8 cellular contexts compared by ENCODE assay signal in the genomic region with DNA sequence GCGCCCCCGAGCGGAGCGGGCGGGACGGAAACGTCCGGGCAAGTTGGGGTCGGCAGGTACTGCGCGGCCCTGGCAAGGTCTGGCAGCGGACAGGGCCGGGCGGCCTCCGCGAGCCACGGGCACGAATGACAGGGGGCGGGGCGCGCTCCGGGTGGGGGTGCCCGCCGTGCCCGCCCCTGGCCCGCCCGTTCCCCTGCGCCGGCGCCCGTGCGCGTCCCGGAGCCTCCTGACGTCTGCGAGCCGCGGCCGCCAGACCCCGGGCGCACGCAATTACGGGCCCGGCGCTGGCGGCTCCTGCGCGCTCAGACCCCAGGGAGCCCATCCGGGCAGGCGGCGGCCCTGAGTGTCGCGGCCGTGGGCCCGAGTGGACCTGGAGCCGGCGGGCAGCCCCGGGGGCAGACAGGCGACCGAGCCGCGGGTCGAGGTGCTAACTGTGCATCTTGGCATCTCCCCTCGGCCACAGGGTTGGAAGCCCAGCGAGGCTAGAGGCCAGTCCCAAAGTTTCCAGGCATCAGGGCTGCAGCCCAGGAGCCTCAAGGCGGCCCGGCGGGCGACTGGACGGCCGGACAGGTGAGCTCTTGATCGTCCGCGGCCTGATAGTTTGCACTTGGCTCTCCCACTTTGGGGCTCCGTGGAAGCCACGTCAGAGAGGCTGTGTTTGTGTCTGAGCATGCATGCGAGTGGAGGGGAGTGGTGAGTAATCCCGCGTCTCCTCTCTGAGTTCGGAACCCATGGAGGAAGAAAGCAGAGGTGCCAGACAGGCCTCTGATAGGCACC. TPM values are rescaled to one million over a fixed set of nuclear protein-coding genes. Genes with fewer than 3 reads are reported as not detected.
DNase-seq lines count a peak whose midpoint lies in the region; ATAC-seq and TF ChIP-seq lines count a peak whose summit lies in the region.

No MANE protein-coding gene starts in this region.

- TF ChIP-seq CTCF in chondrocyte (IDR thresholded peaks at IDR 0.05) (no peak), liver (IDR thresholded peaks at IDR 0.05; ENCODE audit: low read depth, low read length, missing input control) (no peak)

- peak overlapping the region; percentile 82 for H3K4me3 Mint-ChIP-seq in chondrocyte (ENCODE audit: unreplicated experiment)

- no peaks in the 10 kb centered on the region for H3K9me3 Mint-ChIP-seq in chondrocyte (ENCODE audit: low read depth)

- H3K27me3 ChIP-seq in SJSA1 (replicated peaks) (no peaks in the 10 kb centered on the region), liver (ENCODE audit: control insufficient read depth in 4 of 4, insufficient read depth in 4 of 4, low read length in 3 of 4) (no peaks in the 10 kb centered on the region), stomach smooth muscle (ENCODE audit: control insufficient read depth in 1 of 2, insufficient read depth in 2 of 2, low read length in 2 of 2) (no peaks in the 10 kb centered on the region)

- H3K27me3 Mint-ChIP-seq in chondrocyte (ENCODE audit: low read depth): no peaks in the 10 kb centered on the region

- H3K9ac ChIP-seq in liver (ENCODE audit: low read depth in 1 of 2, low read length in 2 of 2) (peak overlapping the region in 1 of 2 donors; percentile 95), stomach smooth muscle (ENCODE audit: low read length in 2 of 2) (peak overlapping the region; percentile 69 to 98)

- peaks cover 6% of the 10 kb centered on the region for H3K9me3 ChIP-seq in SJSA1 (replicated peaks)
- no peaks in the 10 kb centered on the region for H3K9me3 ChIP-seq in liver (ENCODE audit: control insufficient read depth in 4 of 4, low read length in 3 of 4)
- H3K9me3 ChIP-seq in stomach smooth muscle (ENCODE audit: control insufficient read depth in 2 of 2, low read length in 2 of 2): no peaks in the 10 kb centered on the region

- peak overlapping the region; percentile 61 for H3K27ac Mint-ChIP-seq in chondrocyte (ENCODE audit: unreplicated experiment)

- DNase-seq in activated gamma-delta T cell (lab: John Stamatoyannopoulos, UW): peak; percentile 40
- DNase-seq in activated gamma-delta T cell treated with Interleukin-2 at 50 U/mL for 16 hours: no peak
- no peak for DNase-seq in SJSA1 (ENCODE audit: low read depth in 1 of 2, low spot score in 2 of 2)
- DNase-seq in chondrocyte (ENCODE audit: low spot score): peak; percentile 82

- H3K36me3 ChIP-seq in SJSA1: peaks cover 26% of the 10 kb centered on the region
- H3K36me3 ChIP-seq in liver (ENCODE audit: control insufficient read depth in 4 of 4, insufficient read depth in 3 of 4, low read depth in 1 of 4, low read length in 3 of 4): peaks cover 0 to 6% (median 0%) of the 10 kb centered on the region in 4 donors
- peaks cover 0 to 5% of the 10 kb centered on the region in 2 donors for H3K36me3 ChIP-seq in stomach smooth muscle (ENCODE audit: control insufficient read depth in 2 of 2, insufficient read depth in 2 of 2, low read length in 2 of 2)

- H3K27ac ChIP-seq in SJSA1: peak overlapping the region; percentile 99
- peak overlapping the region; percentile 94 to 100 for H3K27ac ChIP-seq in liver (ENCODE audit: low read depth in 1 of 2, low read length in 2 of 2)
- peak overlapping the region; percentile 98 for H3K27ac ChIP-seq in stomach smooth muscle (ENCODE audit: low read length)

- no peak for TF ChIP-seq RAD21 in liver (IDR thresholded peaks at IDR 0.05)

- H3K4me1 ChIP-seq in SJSA1 (replicated peaks): peaks cover 17% of the 10 kb centered on the region
- H3K4me1 ChIP-seq in liver (ENCODE audit: control insufficient read depth in 4 of 4, insufficient read depth in 4 of 4, low read length in 3 of 4): peaks cover 11 to 58% (median 46%) of the 10 kb centered on the region in 4 donors
- peaks cover 38% of the 10 kb centered on the region for H3K4me1 ChIP-seq in stomach smooth muscle (ENCODE audit: control insufficient read depth, insufficient read depth, low read length)

- 3% methylated on average over 80 of the region's 80 CpGs for WGBS in liver

- H3K4me3 ChIP-seq in SJSA1: peak overlapping the region; percentile 97
- H3K4me3 ChIP-seq in liver (ENCODE audit: low read depth in 1 of 3, low read length in 3 of 3): peak overlapping the region; percentile 53 to 97 (median 85)
- peak overlapping the region; percentile 64 to 97 for H3K4me3 ChIP-seq in stomach smooth muscle (ENCODE audit: low read length in 2 of 2)

- peaks cover 31% of the 10 kb centered on the region for H3K4me1 Mint-ChIP-seq in chondrocyte (ENCODE audit: low read depth)

- H3K36me3 Mint-ChIP-seq in chondrocyte (ENCODE audit: low read depth): peaks cover 4% of the 10 kb centered on the region

- ATAC-seq in HG02884 (IDR thresholded peaks at IDR 0.05; ENCODE audit: unreplicated experiment): peak; percentile 23
- no peak for ATAC-seq in HG03457 (IDR thresholded peaks at IDR 0.05; ENCODE audit: unreplicated experiment)

TF ChIP-seq in liver, 16 proteins besides CTCF, POLR2A, EP300 and RAD21:
- TF ChIP-seq NR2F2 (IDR thresholded peaks at IDR 0.05) (no peak), ATF3 (IDR thresholded peaks at IDR 0.05) (no peak), GABPA (IDR thresholded peaks at IDR 0.05 in 1 of 2, conservative IDR thresholded peaks at IDR 0.05 in 1 of 2) (no peak), YY1 (IDR thresholded peaks at IDR 0.05) (no peak), HNF4A (conservative IDR thresholded peaks at IDR 0.05) (no peak), TAF1 (conservative IDR thresholded peaks at IDR 0.05) (no peak), FOXA2 (IDR thresholded peaks at IDR 0.05) (no peak), RXRA (IDR thresholded peaks at IDR 0.05) (no peak), EGR1 (IDR thresholded peaks at IDR 0.05; ENCODE audit: low read depth in 2 of 2) (no peak), FOXA1 (IDR thresholded peaks at IDR 0.05) (no peak)
- TF ChIP-seq, protein P1, sequence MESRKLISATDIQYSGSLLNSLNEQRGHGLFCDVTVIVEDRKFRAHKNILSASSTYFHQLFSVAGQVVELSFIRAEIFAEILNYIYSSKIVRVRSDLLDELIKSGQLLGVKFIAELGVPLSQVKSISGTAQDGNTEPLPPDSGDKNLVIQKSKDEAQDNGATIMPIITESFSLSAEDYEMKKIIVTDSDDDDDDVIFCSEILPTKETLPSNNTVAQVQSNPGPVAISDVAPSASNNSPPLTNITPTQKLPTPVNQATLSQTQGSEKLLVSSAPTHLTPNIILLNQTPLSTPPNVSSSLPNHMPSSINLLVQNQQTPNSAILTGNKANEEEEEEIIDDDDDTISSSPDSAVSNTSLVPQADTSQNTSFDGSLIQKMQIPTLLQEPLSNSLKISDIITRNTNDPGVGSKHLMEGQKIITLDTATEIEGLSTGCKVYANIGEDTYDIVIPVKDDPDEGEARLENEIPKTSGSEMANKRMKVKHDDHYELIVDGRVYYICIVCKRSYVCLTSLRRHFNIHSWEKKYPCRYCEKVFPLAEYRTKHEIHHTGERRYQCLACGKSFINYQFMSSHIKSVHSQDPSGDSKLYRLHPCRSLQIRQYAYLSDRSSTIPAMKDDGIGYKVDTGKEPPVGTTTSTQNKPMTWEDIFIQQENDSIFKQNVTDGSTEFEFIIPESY (IDR thresholded peaks at IDR 0.05): no peak
TF ChIP-seq in liver: peak in this region for 0.

RNA-seq across cellular contexts. Expression of gene MIB2, which starts 0.9 kb away (rescaled TPM):
- total RNA-seq in SJSA1 (2014; rRNA removed; shearing (Covaris generic)): 34.4 and 44.8 TPM in 2 replicates
- total RNA-seq in chondrocyte: 73.8 to 86.7 TPM (median 76.4 TPM) in 3 replicates
- total RNA-seq in liver: 10 to 100 TPM; 19.8 to 33.0 TPM
- polyA plus RNA-seq in liver: 10 to 100 TPM in 1 of 2 donors, 1 to 10 TPM in 1; 9.8 to 18.7 TPM

RNA-seq across cellular contexts. Expression of gene MMP23B, which starts 15.7 kb away (rescaled TPM):
- 0.79 and 4.6 TPM in 2 replicates for total RNA-seq in SJSA1 (2014; rRNA removed; shearing (Covaris generic))
- total RNA-seq in chondrocyte: 18.3 to 71.4 TPM (median 68.7 TPM) in 3 replicates
- 1 to 10 TPM; 1.6 to 4.2 TPM for total RNA-seq in liver
- 1 to 10 TPM in 1 of 2 donors, under 1 TPM in 1; 0.92 to 1.5 TPM for polyA plus RNA-seq in liver

RNA-seq across cellular contexts. Expression of gene FNDC10, which starts 16.3 kb away (rescaled TPM):
- 0.50 and 0.76 TPM in 2 replicates for total RNA-seq in SJSA1 (2014; rRNA removed; shearing (Covaris generic))
- total RNA-seq in chondrocyte (23.3 to 32.6 TPM (median 24.8 TPM) in 3 replicates), liver (under 1 TPM; 0.08 to 0.37 TPM)
- under 1 TPM; 0.13 to 0.58 TPM for polyA plus RNA-seq in liver

RNA-seq across cellular contexts. Expression of gene SSU72, which starts 41.6 kb away (rescaled TPM):
- total RNA-seq in SJSA1 (2014; rRNA removed; shearing (Covaris generic)): 57.2 and 58.6 TPM in 2 replicates
- total RNA-seq in chondrocyte (99.7 to 129 TPM (median 100 TPM) in 3 replicates), liver (10 to 100 TPM; 35.4 to 40.4 TPM)
- polyA plus RNA-seq in liver: 10 to 100 TPM; 48.2 to 57.4 TPM

RNA-seq across cellular contexts. Expression of gene CDK11B, which starts 42.6 kb away (rescaled TPM):
- 14.8 and 23.8 TPM in 2 replicates for total RNA-seq in SJSA1 (2014; rRNA removed; shearing (Covaris generic))
- 21.1 to 24.2 TPM (median 21.8 TPM) in 3 replicates for total RNA-seq in chondrocyte
- total RNA-seq in liver: 1 to 10 TPM; 5.1 to 6.9 TPM
- polyA plus RNA-seq in liver: 10 to 100 TPM in 1 of 2 donors, 1 to 10 TPM in 1; 8.0 to 12.2 TPM

Comparison
In these comparisons a context has a peak if more than half of its experiments do, and no peak if none do; other contexts are left out.
1. DNase-seq: peak in activated gamma-delta T cell (single experiment) and chondrocyte (single experiment); none in activated gamma-delta T cell treated with Interleukin-2 at 50 U/mL for 16 hours (single experiment) and SJSA1 (0 of 2).
2. RNA of gene FNDC10, which starts 16.3 kb away (total RNA-seq): 23.3 to 32.6 TPM in chondrocyte; 0.50 to 0.76 TPM in SJSA1 and 0.08 to 0.37 TPM in liver; every median in the first group is over 10 times any median in the second.
3. Peak in every context shown above with its lines, with median percentiles within 50 percentile points of each other: H3K27ac ChIP-seq and H3K4me3 ChIP-seq.